8 cellular contexts compared by ENCODE assay signal in the genomic region with DNA sequence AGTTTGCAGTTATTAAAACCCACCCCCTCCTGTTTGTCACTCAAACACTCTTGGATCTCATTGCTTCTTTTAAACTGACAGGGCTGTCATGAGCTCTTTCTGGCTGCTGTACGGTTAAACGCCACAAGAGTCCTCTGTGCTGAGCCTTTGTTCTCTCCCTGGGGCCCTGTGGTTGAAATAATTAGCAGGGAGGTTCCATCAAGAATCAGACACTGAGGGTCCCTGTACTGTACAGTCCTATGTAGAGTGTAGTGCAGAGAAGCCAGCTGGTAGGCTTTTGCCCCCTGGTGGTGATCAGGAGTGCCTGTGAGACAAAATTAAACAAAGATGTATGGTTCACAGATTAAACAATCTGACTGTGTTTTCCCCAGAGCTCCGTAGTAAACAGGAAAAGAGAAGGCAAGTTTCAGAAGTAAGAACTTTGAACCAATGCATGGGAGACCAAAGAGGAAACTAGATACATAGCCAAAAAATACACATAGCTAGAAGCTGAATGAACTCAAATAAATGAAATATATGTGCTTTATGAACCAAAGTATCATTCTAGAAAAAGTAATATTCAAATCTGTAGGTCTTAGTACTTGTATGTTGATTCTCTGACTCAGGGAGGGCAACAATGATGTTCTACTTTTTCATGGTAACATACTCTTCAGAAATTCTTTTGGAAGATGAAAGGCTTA. TPM values are rescaled to one million over a fixed set of nuclear protein-coding genes. Genes with fewer than 3 reads are reported as not detected.
DNase-seq lines count a peak whose midpoint lies in the region; ATAC-seq and TF ChIP-seq lines count a peak whose summit lies in the region.

No MANE protein-coding gene starts in this region.

- no peaks in the 10 kb centered on the region for H3K9me2 ChIP-seq in DOHH2 (replicated peaks; ENCODE audit: control insufficient read depth, low read length)

- 0 out of 2 replicates have a peak, but pooled peaks cover 6% of the 10 kb centered on the region for H4K20me1 ChIP-seq in DOHH2 (ENCODE audit: control insufficient read depth, insufficient read depth, low read depth, low read length)

- H3K9ac ChIP-seq in subcutaneous abdominal adipose tissue (ENCODE audit: low read length in 5 of 5): peak overlapping the region in 3 of 5 donors; percentile 71 to 92 (median 85)

- CTCF ChIA-PET in Panc1 (lab: Charles Lee): interaction anchor here (0.5 to 2.7 kb wide), 23 partner anchors 12 to 807 kb away, joined by 3 to 75 read pairs (median 4); no protein-coding TSS in a partner anchor

- BruUV-seq in Panc1 (replicated peaks; lab: Mats Ljungman, UMichigan): no TSS peak

- H3K9me3 ChIP-seq in DOHH2 (ENCODE audit: control insufficient read depth, insufficient read depth, low read length): no peaks in the 10 kb centered on the region
- H3K9me3 ChIP-seq in Panc1 (ENCODE audit: control insufficient read depth, insufficient read depth, low read depth, low read length): no peaks in the 10 kb centered on the region
- no peaks in the 10 kb centered on the region for H3K9me3 ChIP-seq in neuron (ENCODE audit: low read length)
- H3K9me3 ChIP-seq in subcutaneous abdominal adipose tissue (ENCODE audit: control insufficient read depth in 5 of 5, low read length in 5 of 5): no peaks in the 10 kb centered on the region

- peaks cover 40% of the 10 kb centered on the region for H3K79me2 ChIP-seq in DOHH2 (ENCODE audit: control insufficient read depth, low read length)

- H2AFZ ChIP-seq in neuron (ENCODE audit: low read depth, low read length): peak overlapping the region; percentile 37

- peak overlapping the region; percentile 85 for H3K4me2 ChIP-seq in DOHH2 (ENCODE audit: low read length)

- peaks cover 21% of the 10 kb centered on the region for H3K36me3 ChIP-seq in DOHH2 (ENCODE audit: control insufficient read depth, low read length)
- no peaks in the 10 kb centered on the region; the same call in 1 of the 2 replicates for H3K36me3 ChIP-seq in Panc1 (ENCODE audit: control insufficient read depth, insufficient read depth, low read length)
- no peaks in the 10 kb centered on the region for H3K36me3 ChIP-seq in neuron (ENCODE audit: insufficient read depth, low read length)
- no peaks in the 10 kb centered on the region for H3K36me3 ChIP-seq in subcutaneous abdominal adipose tissue (ENCODE audit: control insufficient read depth in 5 of 5, insufficient read depth in 5 of 5, low read length in 5 of 5)

- H3F3A ChIP-seq in DOHH2 (ENCODE audit: control insufficient read depth, insufficient read depth): peaks cover 5% of the 10 kb centered on the region

- H3K4me3 ChIP-seq in DOHH2 (ENCODE audit: low read length) (peak overlapping the region; percentile 87), Panc1 (ENCODE audit: low read depth in 2 of 2, low read length in 2 of 2) (peak overlapping the region; percentile 87 to 95), neuron (ENCODE audit: low read length) (peak overlapping the region; percentile 62), subcutaneous abdominal adipose tissue (ENCODE audit: low read depth in 1 of 5, low read length in 5 of 5) (peak overlapping the region; percentile 76 to 98 (median 98))

- H3K27ac ChIP-seq in DOHH2 (ENCODE audit: low read depth, low read length) (peak overlapping the region; percentile 90), Panc1 (ENCODE audit: low read length) (peak overlapping the region; percentile 92), subcutaneous abdominal adipose tissue (ENCODE audit: low read depth, low read length) (no peak overlapping the region)

- H3K4me1 ChIP-seq in DOHH2 (ENCODE audit: control insufficient read depth, low read length) (peaks cover 34% of the 10 kb centered on the region), Panc1 (ENCODE audit: control insufficient read depth, insufficient read depth, low read length) (peaks cover 40% of the 10 kb centered on the region), neuron (ENCODE audit: insufficient read depth, low read length) (peaks cover 19% of the 10 kb centered on the region), subcutaneous abdominal adipose tissue (ENCODE audit: control insufficient read depth in 5 of 5, insufficient read depth in 5 of 5, low read length in 5 of 5) (peaks cover 0 to 31% (median 30%) of the 10 kb centered on the region in 5 donors)

- TF ChIP-seq CTCF in DOHH2 (IDR thresholded peaks at IDR 0.05; ENCODE audit: low read depth, low read length, poor library complexity, severe bottlenecking) (peak; percentile 96), Panc1 (IDR thresholded peaks at IDR 0.05) (peak; percentile 93)

- DNase-seq in Kasumi-1 (lab: John Stamatoyannopoulos, UW) (peak; percentile 95 to 96), Panc1 (ENCODE audit: low read depth, low spot score) (peak; percentile 64), fibroblast of peridontal ligament (ENCODE audit: extremely low read depth) (peak; percentile 81)
- peak; percentile 65 to 67 for DNase-seq in activated T-cell treated with anti-CD3 and anti-CD28 coated beads, Interleukin-2, amount 50 U/mL, for 48 hours

- in situ Hi-C loops in Panc1 (cut with HindIII; ENCODE audit: low pct_unique_long_range_greater_than_20kb, low sequenced_read_pairs): no loop called here

- no peaks in the 10 kb centered on the region for H3K27me3 ChIP-seq in DOHH2 (ENCODE audit: control insufficient read depth, low read length)
- no peaks in the 10 kb centered on the region for H3K27me3 ChIP-seq in Panc1 (ENCODE audit: control insufficient read depth, insufficient read depth, low read length)
- H3K27me3 ChIP-seq in neuron (ENCODE audit: insufficient read depth, low read length): no peaks in the 10 kb centered on the region
- H3K27me3 ChIP-seq in subcutaneous abdominal adipose tissue (ENCODE audit: control insufficient read depth in 5 of 5, insufficient read depth in 4 of 5, low read length in 5 of 5): no peaks in the 10 kb centered on the region

- intact Hi-C loops in Panc1 (cut with micrococcal nuclease; ENCODE audit: unreplicated experiment): loop anchor here (1.0 to 5.0 kb wide), 4 partner anchors 71 to 292 kb away; no protein-coding TSS in a partner anchor

- POLR2A ChIA-PET in Panc1 (lab: Charles Lee): interaction anchor here (0.6 to 1.2 kb wide), 2 partner anchors 66 to 151 kb away, joined by 3 read pairs; no protein-coding TSS in a partner anchor

- ATAC-seq in GM21786 (IDR thresholded peaks at IDR 0.05; ENCODE audit: unreplicated experiment): peak; percentile 74
- peak; percentile 69 for ATAC-seq in Panc1

RNA-seq across cellular contexts. Expression of gene SSH2, which starts 1.4 kb away (rescaled TPM):
- total RNA-seq in Panc1 (2021; ENCODE audit: unreplicated experiment): 30.6 TPM
- polyA plus RNA-seq in Panc1 (2012; ENCODE audit: insufficient read length): 13.6 TPM

RNA-seq across cellular contexts. Expression of gene EFCAB5, which starts 10.0 kb away (rescaled TPM):
- 0.39 TPM for total RNA-seq in Panc1 (2021; ENCODE audit: unreplicated experiment)
- polyA plus RNA-seq in Panc1 (2012; ENCODE audit: insufficient read length): 0.56 TPM
